ENCODE assay signal across 1 cellular context in genomic region chr1:27103498-27103897, GRCh38.
TF ChIP-seq lines count a peak whose summit lies in the region.

No MANE protein-coding gene starts in this region.

TF ChIP-seq in H1, 55 proteins besides CTCF, POLR2A, EP300 and RAD21 (continued from another document):
- no peak for TF ChIP-seq RBBP5 (IDR thresholded peaks at IDR 0.05; ENCODE audit: borderline replicate concordance, low read depth, low read length)
- no peak for TF ChIP-seq POLR2AphosphoS5 (IDR thresholded peaks at IDR 0.05; ENCODE audit: low read depth, low read length)
- no peak for TF ChIP-seq TEAD4 (IDR thresholded peaks at IDR 0.05; ENCODE audit: low read depth, low read length)
- TF ChIP-seq KDM5A (IDR thresholded peaks at IDR 0.05; ENCODE audit: low read length), result no peak
- TF ChIP-seq USF2 (IDR thresholded peaks at IDR 0.05; ENCODE audit: low read length), result no peak
